In genomic region chr5:14268236-14268701, GRCh38 we compare ENCODE assay signal across 10 cellular contexts.
A peak's percentile ranks its signal among the peaks of the same experiment; 100 is the strongest.
DNase-seq lines count a peak whose midpoint lies in the region; ATAC-seq, FAIRE-seq and TF ChIP-seq lines count a peak whose summit lies in the region.
"Had no signal": no experiment of that assay in that cellular context is flagged by ENCODE, and none has a peak within 500 bp of the region (broad histone marks: within the 10 kb centered on the region; RNA-seq: fewer than 3 reads in every experiment).

No MANE protein-coding gene starts in this region.

- no peaks in the 10 kb centered on the region for H3K9me3 ChIP-seq in testis

- intact Hi-C loops in testis (cut with DNase I; ENCODE audit: low total_unique reads), result loop anchor here (10.0 kb wide), 2 partner anchors 123 to 153 kb away; partner anchors contain the start of gene TRIO

- H3K4me3 Mint-ChIP-seq in progenitor cell of endocrine pancreas (ENCODE audit: low read depth), result no peak overlapping the region

- H3K4me3 ChIP-seq in testis, result no peak overlapping the region

- TF ChIP-seq POLR2A in GM12891 (IDR thresholded peaks at IDR 0.05; ENCODE audit: low read depth, low read length) (no peak), testis (IDR thresholded peaks at IDR 0.05) (no peak)

- peak overlapping the region; percentile 30 for H3K27ac Mint-ChIP-seq in progenitor cell of endocrine pancreas

- no peaks in the 10 kb centered on the region for H3K27me3 ChIP-seq in testis

- no peaks in the 10 kb centered on the region for H3K9me3 Mint-ChIP-seq in progenitor cell of endocrine pancreas (ENCODE audit: low read depth)

- H3K27me3 Mint-ChIP-seq in progenitor cell of endocrine pancreas, result no peaks in the 10 kb centered on the region

- H3K36me3 Mint-ChIP-seq in progenitor cell of endocrine pancreas (ENCODE audit: insufficient read depth), result no peaks in the 10 kb centered on the region

- peaks cover 14% of the 10 kb centered on the region for H3K4me1 ChIP-seq in testis

- no peak overlapping the region for H3K27ac ChIP-seq in testis
- H3K27ac ChIP-seq: parathyroid adenoma, WERI-Rb-1 had no signal

- peak; percentile 99 for FAIRE-seq in RCC 7860 (lab: Jason Lieb, UNC)
- no peak for FAIRE-seq in GM12891 (lab: Jason Lieb, UNC)

- peaks cover 67% of the 10 kb centered on the region for H3K4me1 Mint-ChIP-seq in progenitor cell of endocrine pancreas (ENCODE audit: low read depth)

- H3K36me3 ChIP-seq in testis (ENCODE audit: low read depth, missing control alignments), result no peaks in the 10 kb centered on the region
- H3K36me3 ChIP-seq: WERI-Rb-1 had no signal

- TF ChIP-seq CTCF in progenitor cell of endocrine pancreas (IDR thresholded peaks at IDR 0.05; ENCODE audit: unreplicated experiment) (no peak), testis (IDR thresholded peaks at IDR 0.05) (no peak)

- ATAC-seq in esophagus mucosa, result peak; percentile 30

- 67 to 76% methylated on average over 5 of the region's 5 CpGs for WGBS in testis, 2 donors

- peak; percentile 99 for DNase-seq in EH (ENCODE audit: low read depth)
- DNase-seq in RCC 7860 (ENCODE audit: low spot score), result peak; percentile 100
- DNase-seq in progenitor cell of endocrine pancreas (ENCODE audit: low spot score, unreplicated experiment), result no peak
- DNase-seq in GM12891 (ENCODE audit: insufficient read length, low spot score), result no peak
- no peak for DNase-seq in testis
- no peak for DNase-seq in NCI-H82 (lab: John Stamatoyannopoulos, UW)
- DNase-seq in T-helper 9 cell, result no peak
- DNase-seq: WERI-Rb-1 had no signal

TF ChIP-seq in GM12891, 5 proteins besides CTCF, POLR2A, EP300 and RAD21:
- TF ChIP-seq POU2F2 (IDR thresholded peaks at IDR 0.05; ENCODE audit: low read depth, low read length), result no peak
- TF ChIP-seq POLR2AphosphoS5 (IDR thresholded peaks at IDR 0.05; ENCODE audit: low read depth, low read length), result no peak
- no peak for TF ChIP-seq SPI1 (IDR thresholded peaks at IDR 0.05; ENCODE audit: low read depth, low read length)
- no peak for TF ChIP-seq TAF1 (IDR thresholded peaks at IDR 0.05; ENCODE audit: low read depth, low read length)
- no peak for TF ChIP-seq PAX5 (IDR thresholded peaks at IDR 0.05; ENCODE audit: insufficient read depth, low read length, severe bottlenecking)

Comparison
In these comparisons a context has a peak if more than half of its experiments do, and no peak if none do; other contexts are left out.
1. DNase-seq: peak in EH (single experiment) and RCC 7860 (single experiment); none in progenitor cell of endocrine pancreas (single experiment), GM12891 (single experiment), testis (single experiment), NCI-H82 (single experiment) and T-helper 9 cell (single experiment).